1 cellular context compared by ENCODE assay signal in genomic region chr11:118532091-118532490, GRCh38.
A peak's percentile ranks its signal among the peaks of the same experiment; 100 is the strongest.
TF ChIP-seq lines count a peak whose summit lies in the region.

No MANE protein-coding gene starts in this region.

TF ChIP-seq in HepG2, 621 proteins besides CTCF, POLR2A, EP300 and RAD21:
- 0 out of 2 replicates have a peak, but pooled peaks have one; percentile 7 for TF ChIP-seq REPIN1 (CRISPR knock-in tag; IDR thresholded peaks at IDR 0.05; ENCODE audit: borderline replicate concordance, low read depth)
- no peak for TF ChIP-seq JDP2 (CRISPR knock-in tag; IDR thresholded peaks at IDR 0.05; ENCODE audit: borderline replicate concordance)
- TF ChIP-seq YEATS4 (CRISPR knock-in tag; IDR thresholded peaks at IDR 0.05; ENCODE audit: borderline replicate concordance), result no peak
- 0 out of 2 replicates have a peak, but pooled peaks have one; percentile 39 for TF ChIP-seq ZNF280B (CRISPR knock-in tag; IDR thresholded peaks at IDR 0.05; ENCODE audit: borderline replicate concordance)
- no peak for TF ChIP-seq KAT2B (IDR thresholded peaks at IDR 0.05; ENCODE audit: borderline replicate concordance, low read depth, low read length)
- no peak for TF ChIP-seq WIZ (CRISPR knock-in tag; IDR thresholded peaks at IDR 0.05)
- TF ChIP-seq KDM5A (IDR thresholded peaks at IDR 0.05; ENCODE audit: borderline replicate concordance, low read length), result no peak
- no peak for TF ChIP-seq ZNF3 (CRISPR knock-in tag; IDR thresholded peaks at IDR 0.05)
- TF ChIP-seq BHLHE40 (IDR thresholded peaks at IDR 0.05; ENCODE audit: low read length), result no peak
- TF ChIP-seq KMT2A (CRISPR knock-in tag; IDR thresholded peaks at IDR 0.05), result no peak
